ENCODE assay signal across 16 cellular contexts in the genomic region with DNA sequence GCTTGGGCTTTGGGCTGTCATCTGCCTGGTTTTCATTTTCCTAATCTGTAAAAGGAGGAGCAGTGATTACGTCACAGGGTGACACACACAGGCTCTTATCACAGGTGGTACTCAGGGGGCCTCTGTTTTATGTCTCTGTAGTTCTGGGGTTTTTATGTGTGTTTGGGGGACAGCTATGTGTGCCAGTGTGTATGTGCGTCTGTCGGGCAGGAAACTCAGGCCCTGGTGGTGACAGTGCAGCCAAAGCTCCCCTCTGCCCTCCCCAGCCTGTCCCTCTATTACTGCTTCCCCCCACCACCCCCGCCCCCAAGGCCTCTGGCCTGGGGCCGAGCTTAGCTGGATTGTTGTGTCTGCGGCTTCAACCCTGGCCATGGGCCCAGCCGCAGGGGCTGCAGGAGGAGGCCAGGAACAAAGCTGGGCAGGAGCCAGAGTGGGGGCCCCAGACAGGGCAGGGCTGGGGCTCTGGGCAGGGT. TPM values are rescaled to one million over a fixed set of nuclear protein-coding genes. Genes with fewer than 3 reads are reported as not detected.
A peak's percentile ranks its signal among the peaks of the same experiment; 100 is the strongest.
DNase-seq lines count a peak whose midpoint lies in the region; ATAC-seq and TF ChIP-seq lines count a peak whose summit lies in the region.
"Had no signal": no experiment of that assay in that cellular context is flagged by ENCODE, and none has a peak within 500 bp of the region (broad histone marks: within the 10 kb centered on the region; RNA-seq: fewer than 3 reads in every experiment).

No MANE protein-coding gene starts in this region.

- no peak overlapping the region for H2AFZ ChIP-seq in osteoblast (ENCODE audit: low read length)

- TF ChIP-seq CTCF in RWPE2 (IDR thresholded peaks at IDR 0.05; ENCODE audit: poor library complexity, severe bottlenecking) (no peak), osteoblast (IDR thresholded peaks at IDR 0.05; ENCODE audit: extremely low read depth, low read depth, low read length) (no peak), glutamatergic neuron (IDR thresholded peaks at IDR 0.05; ENCODE audit: partially characterized antibody, unreplicated experiment) (no peak)

- no peaks in the 10 kb centered on the region for H3K36me3 Mint-ChIP-seq in glutamatergic neuron (ENCODE audit: unreplicated experiment)

- peaks cover 2% of the 10 kb centered on the region for H3K27me3 Mint-ChIP-seq in glutamatergic neuron (ENCODE audit: unreplicated experiment)
- H3K27me3 Mint-ChIP-seq: activated CD4-positive, alpha-beta T cell treated with anti-CD3 and anti-CD28 coated beads for 36 hours; naive B cell; stimulated activated naive CD8-positive, alpha-beta T cell treated with anti-CD3 and anti-CD28 coated beads, Interleukin-15, amount 100 ng/mL, for 72 hours had no signal

- peak overlapping the region; percentile 36 for H3K4me2 ChIP-seq in osteoblast (ENCODE audit: insufficient read depth, low read length)

- no peak overlapping the region for H3K27ac Mint-ChIP-seq in glutamatergic neuron (ENCODE audit: unreplicated experiment)
- H3K27ac Mint-ChIP-seq: activated CD4-positive, alpha-beta T cell treated with anti-CD3 and anti-CD28 coated beads for 36 hours had no signal

- ATAC-seq in RWPE2 (ENCODE audit: low read depth): peak; percentile 33; the same call in 2 of the 3 replicates
- ATAC-seq: activated CD4-positive, alpha-beta T cell treated with anti-CD3 and anti-CD28 coated beads for 36 hours; stimulated activated naive CD8-positive, alpha-beta T cell treated with anti-CD3 and anti-CD28 coated beads, Interleukin-15, amount 100 ng/mL, for 72 hours had no signal

- H3K27ac ChIP-seq in RWPE2 (ENCODE audit: poor library complexity, severe bottlenecking) (no peak overlapping the region), osteoblast (ENCODE audit: low read depth, low read length) (no peak overlapping the region)
- H3K27ac ChIP-seq: SK-N-MC had no signal

- H3K4me3 Mint-ChIP-seq in glutamatergic neuron (ENCODE audit: unreplicated experiment): no peak overlapping the region
- H3K4me3 Mint-ChIP-seq: activated CD4-positive, alpha-beta T cell treated with anti-CD3 and anti-CD28 coated beads for 36 hours; naive B cell; stimulated activated naive CD8-positive, alpha-beta T cell treated with anti-CD3 and anti-CD28 coated beads, Interleukin-15, amount 100 ng/mL, for 72 hours had no signal

- H4K20me1 ChIP-seq in osteoblast (ENCODE audit: insufficient read depth, low read length): no peaks in the 10 kb centered on the region

- no peak overlapping the region for H3K4me3 ChIP-seq in RWPE2 (ENCODE audit: severe bottlenecking)
- H3K4me3 ChIP-seq in osteoblast (ENCODE audit: insufficient read depth, low read length): no peak overlapping the region
- H3K4me3 ChIP-seq: SK-N-MC had no signal

- no peaks in the 10 kb centered on the region for H3K27me3 ChIP-seq in RWPE2 (ENCODE audit: insufficient read depth, poor library complexity, severe bottlenecking)
- H3K27me3 ChIP-seq in osteoblast (ENCODE audit: insufficient read depth, low read length): no peaks in the 10 kb centered on the region

- H3K4me1 ChIP-seq in RWPE2 (ENCODE audit: insufficient read depth, poor library complexity, severe bottlenecking) (no peaks in the 10 kb centered on the region), osteoblast (ENCODE audit: insufficient read depth, low read length) (peaks cover 9% of the 10 kb centered on the region)

- H3K4me1 Mint-ChIP-seq in glutamatergic neuron (ENCODE audit: low read depth, unreplicated experiment): peaks cover 2% of the 10 kb centered on the region
- H3K4me1 Mint-ChIP-seq: activated CD4-positive, alpha-beta T cell treated with anti-CD3 and anti-CD28 coated beads for 36 hours had no signal

- H3K36me3 ChIP-seq in RWPE2 (ENCODE audit: low read depth) (no peaks in the 10 kb centered on the region), osteoblast (ENCODE audit: insufficient read depth, low read length) (peaks cover 11% of the 10 kb centered on the region)

- DNase-seq in COR-L47 (lab: John Stamatoyannopoulos, UW): peak; percentile 48
- DNase-seq in RWPE2 (ENCODE audit: low spot score): peak; percentile 56
- DNase-seq in fibroblast of peridontal ligament (ENCODE audit: extremely low read depth): peak; percentile 40
- peak; percentile 93 for DNase-seq in osteoblast (ENCODE audit: insufficient read length, low spot score, missing footprints)
- DNase-seq in RPMI8226: no peak
- no peak for DNase-seq in effector CD4-positive, alpha-beta T cell
- no peak for DNase-seq in glutamatergic neuron
- no peak for DNase-seq in NCI-H345 treated with DMSO at 0.1 percent for 48 hours (lab: John Stamatoyannopoulos, UW; ENCODE audit: unreplicated experiment)
- DNase-seq: activated CD4-positive, alpha-beta T cell treated with anti-CD3 and anti-CD28 coated beads for 36 hours; activated gamma-delta T cell; HCEC 1CT; naive B cell; NCI-H345; stimulated activated CD4-positive, alpha-beta T cell treated with anti-CD3 and anti-CD28 coated beads, Interleukin-2, amount 100 ng/mL, for 24 hours; stimulated activated naive CD8-positive, alpha-beta T cell treated with anti-CD3 and anti-CD28 coated beads, Interleukin-15, amount 100 ng/mL, for 72 hours had no signal

- H3K9me3 ChIP-seq in RWPE2 (ENCODE audit: severe bottlenecking): no peaks in the 10 kb centered on the region
- no peaks in the 10 kb centered on the region for H3K9me3 ChIP-seq in osteoblast (ENCODE audit: low read depth, low read length)

- H3K9me3 Mint-ChIP-seq in glutamatergic neuron (ENCODE audit: unreplicated experiment): peaks cover 2% of the 10 kb centered on the region
- H3K9me3 Mint-ChIP-seq: naive B cell; stimulated activated naive CD8-positive, alpha-beta T cell treated with anti-CD3 and anti-CD28 coated beads, Interleukin-15, amount 100 ng/mL, for 72 hours had no signal

- H3K79me2 ChIP-seq in osteoblast (ENCODE audit: insufficient read depth, low read length): no peaks in the 10 kb centered on the region

RNA-seq across cellular contexts. Expression of gene MFAP2, which starts 13.3 kb away (rescaled TPM):
- total RNA-seq in osteoblast: 61.2 and 72.2 TPM in 2 replicates
- total RNA-seq in glutamatergic neuron (ENCODE audit: unreplicated experiment): 2.1 TPM
- total RNA-seq: activated CD4-positive, alpha-beta T cell treated with anti-CD3 and anti-CD28 coated beads for 36 hours had no signal

RNA-seq across cellular contexts. Expression of gene ATP13A2, which starts 44.6 kb away (rescaled TPM):
- total RNA-seq in osteoblast (30.6 and 34.4 TPM in 2 replicates), glutamatergic neuron (ENCODE audit: unreplicated experiment) (65.0 TPM)

RNA-seq across cellular contexts. Expression of gene CROCC, which starts 45.4 kb away (rescaled TPM):
- total RNA-seq in osteoblast (15.0 and 20.3 TPM in 2 replicates), glutamatergic neuron (ENCODE audit: unreplicated experiment) (50.9 TPM)

Comparison
In these comparisons a context has a peak if more than half of its experiments do, and no peak if none do; other contexts are left out.
1. DNase-seq: peak in COR-L47 (single experiment), RWPE2 (single experiment), fibroblast of peridontal ligament (single experiment) and osteoblast (single experiment); none in RPMI8226 (single experiment), effector CD4-positive, alpha-beta T cell (single experiment), glutamatergic neuron (single experiment) and NCI-H345 treated with DMSO at 0.1 percent for 48 hours (single experiment).
2. RNA of gene MFAP2, which starts 13.3 kb away (total RNA-seq): 61.2 to 72.2 TPM in osteoblast; 2.1 TPM in glutamatergic neuron (single experiment); every median in the first group is over 10 times any median in the second.